In the genomic region with DNA sequence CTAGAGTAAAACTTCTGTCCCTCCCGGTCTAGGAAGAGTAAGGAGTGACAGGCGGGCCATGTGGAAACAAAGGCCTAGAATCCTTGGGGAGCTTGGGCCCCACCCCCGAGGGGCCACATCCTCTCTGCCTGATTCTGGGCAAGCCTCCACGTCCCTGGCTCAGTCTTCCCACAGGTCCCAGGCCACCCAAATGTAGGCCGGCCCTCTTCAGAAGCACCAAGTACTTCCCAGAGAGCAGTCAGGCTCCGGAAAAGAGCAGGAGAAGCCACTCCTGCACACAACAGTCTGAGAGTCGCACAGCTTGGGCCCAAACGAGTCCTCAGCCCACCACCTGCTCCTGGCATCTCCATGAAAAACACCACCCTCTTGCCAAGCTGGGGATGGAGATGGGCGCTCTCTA, we compare ENCODE assay signal across 10 cellular contexts. TPM values are rescaled to one million over a fixed set of nuclear protein-coding genes. Genes with fewer than 3 reads are reported as not detected.
DNase-seq lines count a peak whose midpoint lies in the region; ATAC-seq, FAIRE-seq and TF ChIP-seq lines count a peak whose summit lies in the region.
"Had no signal": no experiment of that assay in that cellular context is flagged by ENCODE, and none has a peak within 500 bp of the region (broad histone marks: within the 10 kb centered on the region; RNA-seq: fewer than 3 reads in every experiment).

No MANE protein-coding gene starts in this region.

- peaks cover 41 to 70% of the 10 kb centered on the region in 2 donors for H3K4me1 ChIP-seq in ascending aorta
- H3K4me1 ChIP-seq in mesendoderm (ENCODE audit: control insufficient read depth, low read depth, low read length) = no peaks in the 10 kb centered on the region
- peaks cover 0 to 97% (median 84%) of the 10 kb centered on the region in 4 donors for H3K4me1 ChIP-seq in tibial artery

- H3K9ac ChIP-seq in mesendoderm (ENCODE audit: low read length) = no peak overlapping the region

- peaks cover 8% of the 10 kb centered on the region for H3K9me3 Mint-ChIP-seq in T-helper 2 cell treated with Interferon-gamma antibody and Interleukin-4, amounts not matched to agents 5 μg/mL and 100 μg/mL, for 36 hours

- H3K4me1 Mint-ChIP-seq in T-helper 2 cell treated with Interferon-gamma antibody and Interleukin-4, amounts not matched to agents 5 μg/mL and 100 μg/mL, for 36 hours (ENCODE audit: low read depth) = peaks cover 70% of the 10 kb centered on the region

- no peak overlapping the region for H3K23ac ChIP-seq in mesendoderm (ENCODE audit: low read length)

- no peak overlapping the region for H2BK5ac ChIP-seq in mesendoderm (ENCODE audit: low read length)

- H3K36me3 ChIP-seq in ascending aorta (peaks cover 15 to 24% of the 10 kb centered on the region in 2 donors), mesendoderm (ENCODE audit: control insufficient read depth, insufficient read depth, low read length) (no peaks in the 10 kb centered on the region), tibial artery (peaks cover 16 to 23% (median 22%) of the 10 kb centered on the region in 3 donors)

- H3K27ac ChIP-seq in ascending aorta (peak overlapping the region; percentile 97 to 98), mesendoderm (ENCODE audit: low read depth, low read length) (no peak overlapping the region), tibial artery (peak overlapping the region; percentile 91 to 97)

- no peaks in the 10 kb centered on the region for H3K9me3 ChIP-seq in ascending aorta
- H3K9me3 ChIP-seq in tibial artery = no peaks in the 10 kb centered on the region

- peak overlapping the region; percentile 73 for H3K4me3 Mint-ChIP-seq in T-helper 2 cell treated with Interferon-gamma antibody and Interleukin-4, amounts not matched to agents 5 μg/mL and 100 μg/mL, for 36 hours

- H3K4me2 ChIP-seq in mesendoderm (ENCODE audit: low read length) = no peak overlapping the region

- H3K79me1 ChIP-seq in mesendoderm (ENCODE audit: low read length) = peaks cover 5% of the 10 kb centered on the region

- FAIRE-seq in RCC 7860 (lab: Jason Lieb, UNC) = no peak

- DNase-seq in T-helper 2 cell treated with Interferon-gamma antibody and Interleukin-4, amounts not matched to agents 5 μg/mL and 100 μg/mL, for 36 hours (ENCODE audit: low spot score) = no peak
- no peak for DNase-seq in T-helper 2 cell
- DNase-seq in ascending aorta (ENCODE audit: low spot score in 2 of 2) = no peak
- no peak for DNase-seq in mesendoderm
- peak in 1 of 2 donors; percentile 77 for DNase-seq in tibial artery
- no peak for DNase-seq in RCC 7860 (ENCODE audit: low spot score)
- DNase-seq: 8988T had no signal

- no peak overlapping the region for H3K18ac ChIP-seq in mesendoderm (ENCODE audit: low read length)

- intact Hi-C loops in ascending aorta (cut with DNase I) (no loop called here), tibial artery (cut with DNase I; ENCODE audit: low total_unique reads) (no loop called here)

- peak overlapping the region; percentile 89 for H3K27ac Mint-ChIP-seq in T-helper 2 cell treated with Interferon-gamma antibody and Interleukin-4, amounts not matched to agents 5 μg/mL and 100 μg/mL, for 36 hours

- H4K8ac ChIP-seq in mesendoderm (ENCODE audit: low read depth, low read length) = no peak overlapping the region

- no peak for ATAC-seq in GM19328 (IDR thresholded peaks at IDR 0.05; ENCODE audit: unreplicated experiment)
- ATAC-seq in HG02981 (IDR thresholded peaks at IDR 0.05; ENCODE audit: unreplicated experiment) = no peak

- H3K4me3 ChIP-seq in ascending aorta = peak overlapping the region in 1 of 2 donors; percentile 41
- no peak overlapping the region for H3K4me3 ChIP-seq in mesendoderm (ENCODE audit: low read length)
- H3K4me3 ChIP-seq in tibial artery = peak overlapping the region; percentile 27 to 28

- no peaks in the 10 kb centered on the region for H3K27me3 Mint-ChIP-seq in T-helper 2 cell treated with Interferon-gamma antibody and Interleukin-4, amounts not matched to agents 5 μg/mL and 100 μg/mL, for 36 hours (ENCODE audit: low read depth)

- no peaks in the 10 kb centered on the region for H3K79me2 ChIP-seq in mesendoderm (ENCODE audit: control insufficient read depth, insufficient read depth, low read length)

- TF ChIP-seq CTCF in ascending aorta (IDR thresholded peaks at IDR 0.05) = no peak
- no peak for TF ChIP-seq CTCF in tibial artery (IDR thresholded peaks at IDR 0.05)

- H3K27me3 ChIP-seq in ascending aorta (no peaks in the 10 kb centered on the region), mesendoderm (ENCODE audit: insufficient read depth, low read length, poor library complexity) (no peaks in the 10 kb centered on the region), tibial artery (no peaks in the 10 kb centered on the region)

- H3K36me3 Mint-ChIP-seq in T-helper 2 cell treated with Interferon-gamma antibody and Interleukin-4, amounts not matched to agents 5 μg/mL and 100 μg/mL, for 36 hours (ENCODE audit: low read depth) = peaks cover 56% of the 10 kb centered on the region

- no peak overlapping the region for H4K5ac ChIP-seq in mesendoderm (ENCODE audit: low read length)

- H2BK120ac ChIP-seq in mesendoderm (ENCODE audit: low read depth, low read length) = no peak overlapping the region

- WGBS in mesendoderm (ENCODE audit: extremely low coverage, insufficient coverage, low lambda C conversion rate) = no CpG with 5 or more reads among the region's 9 CpGs

- H2AK5ac ChIP-seq in mesendoderm (ENCODE audit: low read length) = no peak overlapping the region

- peak overlapping the region; percentile 10 for H3K56ac ChIP-seq in mesendoderm (ENCODE audit: low read length)

- no peak overlapping the region for H3K4ac ChIP-seq in mesendoderm (ENCODE audit: low read depth, low read length)

- H2BK15ac ChIP-seq in mesendoderm (replicated peaks; ENCODE audit: low read depth) = no peak overlapping the region

RNA-seq across cellular contexts. Expression of gene EHD1, which starts 15.5 kb away (rescaled TPM):
- total RNA-seq in ascending aorta = 216 TPM
- 21.1 TPM for polyA plus RNA-seq in mesendoderm (2013, experiment 1 of 2)
- 21.9 TPM for polyA plus RNA-seq in mesendoderm (2013, experiment 2 of 2)

RNA-seq across cellular contexts. Expression of gene CDC42BPG, which starts 18.5 kb away (rescaled TPM):
- not detected for total RNA-seq in ascending aorta
- 3.2 TPM for polyA plus RNA-seq in mesendoderm (2013, experiment 1 of 2)
- polyA plus RNA-seq in mesendoderm (2013, experiment 2 of 2) = 3.4 TPM
- polyA plus RNA-seq: neural cell had no signal

RNA-seq across cellular contexts. Expression of gene MEN1, which starts 52.6 kb away (rescaled TPM):
- 36.6 TPM for total RNA-seq in ascending aorta
- polyA plus RNA-seq in mesendoderm (2013, experiment 1 of 2) = 46.1 TPM
- polyA plus RNA-seq in mesendoderm (2013, experiment 2 of 2) = 44.6 TPM

RNA-seq across cellular contexts. Expression of gene ATG2A, which starts 54.1 kb away (rescaled TPM):
- total RNA-seq in ascending aorta = 39.5 TPM
- 5.1 TPM for polyA plus RNA-seq in mesendoderm (2013, experiment 1 of 2)
- polyA plus RNA-seq in mesendoderm (2013, experiment 2 of 2) = 5.4 TPM

RNA-seq across cellular contexts. Expression of gene MAP4K2, which starts 59.9 kb away (rescaled TPM):
- total RNA-seq in ascending aorta = 34.0 TPM
- polyA plus RNA-seq in mesendoderm (2013, experiment 1 of 2) = 10.2 TPM
- 10.2 TPM for polyA plus RNA-seq in mesendoderm (2013, experiment 2 of 2)
